Comparison of ENCODE assay signal across 13 cellular contexts in the genomic region with DNA sequence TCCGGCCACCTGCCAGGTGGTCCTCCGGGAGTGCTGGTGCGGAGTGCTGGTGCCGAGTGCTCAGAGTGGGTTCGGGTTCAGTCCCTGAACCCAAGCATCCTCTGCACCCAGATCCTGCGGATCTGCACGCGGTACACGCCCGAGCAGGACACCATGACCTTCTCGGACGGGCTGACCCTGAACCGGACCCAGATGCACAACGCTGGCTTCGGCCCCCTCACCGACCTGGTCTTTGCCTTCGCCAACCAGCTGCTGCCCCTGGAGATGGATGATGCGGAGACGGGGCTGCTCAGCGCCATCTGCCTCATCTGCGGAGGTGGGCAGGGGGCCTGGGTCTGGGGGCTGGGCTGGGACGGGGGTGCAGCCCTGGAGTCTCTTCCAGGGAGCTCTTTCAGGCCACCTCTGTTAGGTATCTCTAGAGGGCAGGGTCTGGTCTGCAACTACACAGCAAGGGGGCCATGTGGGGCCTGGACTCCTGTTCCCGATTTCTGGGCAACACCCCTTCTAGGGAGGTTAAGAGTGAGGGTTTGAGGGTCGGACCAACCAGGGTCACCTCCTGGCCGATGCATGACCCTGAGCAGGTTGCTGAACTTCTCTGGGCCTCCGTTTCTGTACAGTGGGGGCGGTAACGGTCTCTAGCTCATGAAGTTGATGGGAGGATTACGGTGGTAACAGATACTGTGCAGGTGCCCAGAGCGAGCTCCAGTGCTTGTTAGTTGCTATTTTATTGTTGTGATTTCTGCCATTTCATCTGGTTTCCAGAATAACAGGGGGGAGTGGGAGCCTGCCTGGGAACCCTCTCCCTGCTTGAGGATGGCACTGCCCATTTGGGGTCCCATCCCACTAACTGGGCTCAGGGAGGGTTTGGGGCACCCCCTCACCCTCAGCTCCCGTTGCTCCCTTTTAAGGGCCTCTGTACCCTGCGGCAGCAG. TPM values are rescaled to one million over a fixed set of nuclear protein-coding genes. Genes with fewer than 3 reads are reported as not detected.
DNase-seq lines count a peak whose midpoint lies in the region; ATAC-seq and TF ChIP-seq lines count a peak whose summit lies in the region.
"Had no signal": no experiment of that assay in that cellular context is flagged by ENCODE, and none has a peak within 500 bp of the region (broad histone marks: within the 10 kb centered on the region; RNA-seq: fewer than 3 reads in every experiment).

No MANE protein-coding gene starts in this region.

- H3K14ac ChIP-seq in mesenchymal stem cell (ENCODE audit: low read length in 2 of 2), result no peak overlapping the region

- H3K23ac ChIP-seq in mesenchymal stem cell (ENCODE audit: low read length in 2 of 2), result peak overlapping the region in 1 of 2 experiments; percentile 79

- peak overlapping the region; percentile 54 for H3K27ac Mint-ChIP-seq in activated CD4-positive, alpha-beta T cell treated with anti-CD3 and anti-CD28 coated beads, Interleukin-2, amount 10 ng/mL, durations not matched to agents 7 days and 5 days
- H3K27ac Mint-ChIP-seq in activated CD4-positive, alpha-beta T cell treated with anti-CD3 and anti-CD28 coated beads for 36 hours, result no peak overlapping the region
- peak overlapping the region in 5 of 6 donors; percentile 12 to 40 (median 30) for H3K27ac Mint-ChIP-seq in immature natural killer cell

- WGBS in sigmoid colon, 2 donors, result 83 to 84% methylated on average over 32 of the region's 32 CpGs
- WGBS in mesenchymal stem cell, result 87% methylated on average over 32 of the region's 32 CpGs

- peaks cover 30% of the 10 kb centered on the region for H3K36me3 Mint-ChIP-seq in activated CD4-positive, alpha-beta T cell treated with anti-CD3 and anti-CD28 coated beads, Interleukin-2, amount 10 ng/mL, durations not matched to agents 7 days and 5 days (ENCODE audit: low read depth)
- H3K36me3 Mint-ChIP-seq in activated CD4-positive, alpha-beta T cell treated with anti-CD3 and anti-CD28 coated beads for 36 hours (ENCODE audit: low read depth), result peaks cover 23% of the 10 kb centered on the region
- peaks cover 0 to 14% (median 10%) of the 10 kb centered on the region in 3 donors for H3K36me3 Mint-ChIP-seq in immature natural killer cell

- no peak for TF ChIP-seq EP300 in sigmoid colon (IDR thresholded peaks at IDR 0.05)

- no peak overlapping the region for H3K18ac ChIP-seq in mesenchymal stem cell (ENCODE audit: low read depth in 1 of 2, low read length in 2 of 2)

- H3K27me3 ChIP-seq in sigmoid colon, result no peaks in the 10 kb centered on the region
- no peaks in the 10 kb centered on the region for H3K27me3 ChIP-seq in mesenchymal stem cell (ENCODE audit: control insufficient read depth in 1 of 2, insufficient read depth in 1 of 2, low read length in 2 of 2)
- H3K27me3 ChIP-seq: heart left ventricle, thyroid gland had no signal

- TF ChIP-seq CTCF in RWPE1 (conservative IDR thresholded peaks at IDR 0.05; ENCODE audit: low read depth) (no peak), sigmoid colon (IDR thresholded peaks at IDR 0.05) (no peak)

- H3K9me3 Mint-ChIP-seq in activated CD4-positive, alpha-beta T cell treated with anti-CD3 and anti-CD28 coated beads, Interleukin-2, amount 10 ng/mL, durations not matched to agents 7 days and 5 days, result no peaks in the 10 kb centered on the region
- H3K9me3 Mint-ChIP-seq in activated CD4-positive, alpha-beta T cell treated with anti-CD3 and anti-CD28 coated beads for 36 hours (ENCODE audit: low read depth), result no peaks in the 10 kb centered on the region
- H3K9me3 Mint-ChIP-seq in immature natural killer cell, result no peaks in the 10 kb centered on the region

- H2BK12ac ChIP-seq in mesenchymal stem cell (ENCODE audit: low read length in 2 of 2), result peak overlapping the region in 1 of 2 experiments; percentile 49

- H3K4me2 ChIP-seq in mesenchymal stem cell (ENCODE audit: low read length, poor library complexity, severe bottlenecking), result no peak overlapping the region

- CTCF ChIA-PET in activated CD4-positive, alpha-beta T cell treated with anti-CD3 and anti-CD28 coated beads, Interleukin-2, amount 10 ng/mL, durations not matched to agents 7 days and 5 days (lab: Charles Lee), result interaction anchor here (0.8 to 8.7 kb wide), 32 partner anchors 8 to 510 kb away, joined by 3 to 82 read pairs (median 4); partner anchors contain the start of genes CDC6, GJD3 and RARA
- CTCF ChIA-PET in activated CD4-positive, alpha-beta T cell treated with anti-CD3 and anti-CD28 coated beads for 36 hours (lab: Charles Lee), result interaction anchor here (0.5 to 10.3 kb wide), 29 partner anchors 8 to 241 kb away, joined by 3 to 150 read pairs (median 5); partner anchors contain the start of gene RARA
- CTCF ChIA-PET in RWPE1 (lab: Yijun Ruan, JAX), result interaction anchor here (0.5 to 3.6 kb wide), 23 partner anchors 9 to 1194 kb away, joined by 3 to 36 read pairs (median 4); partner anchors contain the start of gene TOP2A

- H2AK5ac ChIP-seq in mesenchymal stem cell (ENCODE audit: low read length, severe bottlenecking), result no peak overlapping the region

- intact Hi-C loops in activated CD4-positive, alpha-beta T cell treated with anti-CD3 and anti-CD28 coated beads for 36 hours (cut with DNase I, micrococcal nuclease), result loop anchor here (1.0 to 5.0 kb wide), 5 partner anchors 48 to 154 kb away; partner anchors contain the start of gene WIPF2 (in 1 of the 2)
- intact Hi-C loops in sigmoid colon (cut with DNase I), result loop anchor here (1.0 to 5.0 kb wide), 2 partner anchors 51 to 137 kb away; partner anchors contain the start of gene WIPF2

- H2BK5ac ChIP-seq in mesenchymal stem cell (ENCODE audit: low read depth, low read length, poor library complexity, severe bottlenecking), result no peak overlapping the region

- no peak overlapping the region for H3K9ac ChIP-seq in mesenchymal stem cell (ENCODE audit: low read length)

- H4K91ac ChIP-seq in mesenchymal stem cell (ENCODE audit: low read length), result no peak overlapping the region

- H2AFZ ChIP-seq in mesenchymal stem cell (ENCODE audit: low read depth, low read length), result no peak overlapping the region

- POLR2A ChIA-PET in activated CD4-positive, alpha-beta T cell treated with anti-CD3 and anti-CD28 coated beads, Interleukin-2, amount 10 ng/mL, durations not matched to agents 7 days and 5 days (lab: Charles Lee), result interaction anchor here (1.1 kb wide), 1 partner anchor 52 kb away, joined by 5 read pairs; no protein-coding TSS in a partner anchor
- POLR2A ChIA-PET in activated CD4-positive, alpha-beta T cell treated with anti-CD3 and anti-CD28 coated beads for 36 hours (lab: Charles Lee), result interaction anchor here (0.5 to 1.6 kb wide), 5 partner anchors 23 to 293 kb away, joined by 3 to 8 read pairs (median 4); partner anchors contain the start of gene SMARCE1
- POLR2A ChIA-PET in RWPE1 (lab: Yijun Ruan, JAX; ENCODE audit: low non-redundant PET), result interaction anchor here (0.8 kb wide), 1 partner anchor 51 kb away, joined by 3 read pairs; no protein-coding TSS in a partner anchor

- no peak overlapping the region for H2BK120ac ChIP-seq in mesenchymal stem cell (ENCODE audit: low read depth, low read length)

- H3K9me3 ChIP-seq in sigmoid colon (no peaks in the 10 kb centered on the region), mesenchymal stem cell (ENCODE audit: control insufficient read depth, low read length) (no peaks in the 10 kb centered on the region)
- H3K9me3 ChIP-seq: heart left ventricle, thyroid gland had no signal

- H3K27me3 Mint-ChIP-seq in activated CD4-positive, alpha-beta T cell treated with anti-CD3 and anti-CD28 coated beads, Interleukin-2, amount 10 ng/mL, durations not matched to agents 7 days and 5 days, result no peaks in the 10 kb centered on the region
- no peaks in the 10 kb centered on the region for H3K27me3 Mint-ChIP-seq in activated CD4-positive, alpha-beta T cell treated with anti-CD3 and anti-CD28 coated beads for 36 hours
- H3K27me3 Mint-ChIP-seq in immature natural killer cell (ENCODE audit: low read depth in 3 of 3), result peaks cover 0 to 5% (median 3%) of the 10 kb centered on the region in 3 donors

- H3K4ac ChIP-seq in mesenchymal stem cell (ENCODE audit: low read depth in 1 of 2, low read length in 2 of 2), result no peak overlapping the region

- no peak for TF ChIP-seq POLR2A in sigmoid colon (IDR thresholded peaks at IDR 0.05)

- no peak overlapping the region for H3K4me3 ChIP-seq in sigmoid colon
- no peak overlapping the region for H3K4me3 ChIP-seq in mesenchymal stem cell (ENCODE audit: insufficient read depth in 1 of 2, low read depth in 1 of 2, low read length in 2 of 2)
- H3K4me3 ChIP-seq: heart left ventricle, thyroid gland had no signal

- peaks cover 21% of the 10 kb centered on the region for H3K79me1 ChIP-seq in mesenchymal stem cell (replicated peaks; ENCODE audit: low read length, poor library complexity, severe bottlenecking)

- H3K4me3 Mint-ChIP-seq in activated CD4-positive, alpha-beta T cell treated with anti-CD3 and anti-CD28 coated beads, Interleukin-2, amount 10 ng/mL, durations not matched to agents 7 days and 5 days, result no peak overlapping the region
- H3K4me3 Mint-ChIP-seq in activated CD4-positive, alpha-beta T cell treated with anti-CD3 and anti-CD28 coated beads for 36 hours, result no peak overlapping the region
- H3K4me3 Mint-ChIP-seq in immature natural killer cell, result no peak overlapping the region

- H2BK15ac ChIP-seq in mesenchymal stem cell (ENCODE audit: low read depth, poor library complexity, severe bottlenecking), result no peak overlapping the region

- DNase-seq in activated CD4-positive, alpha-beta T cell treated with anti-CD3 and anti-CD28 coated beads, Interleukin-2, amount 10 ng/mL, durations not matched to agents 7 days and 5 days, result no peak
- DNase-seq in activated CD4-positive, alpha-beta T cell treated with anti-CD3 and anti-CD28 coated beads for 36 hours, result no peak
- DNase-seq in RWPE1 (ENCODE audit: low spot score) (no peak), immature natural killer cell (no peak), sigmoid colon (no peak), NCI-H1105 (lab: John Stamatoyannopoulos, UW) (no peak), mesenchymal stem cell (no peak), COLO668 (lab: John Stamatoyannopoulos, UW; ENCODE audit: unreplicated experiment) (no peak)
- DNase-seq: NCI-H1417 treated with DMSO at 0.1 percent for 48 hours, NCI-H510A had no signal

- H3K4me1 ChIP-seq in sigmoid colon, result peaks cover 0 to 72% (median 61%) of the 10 kb centered on the region in 4 donors
- H3K4me1 ChIP-seq in mesenchymal stem cell (ENCODE audit: control insufficient read depth, insufficient read depth, low read depth, low read length), result peaks cover 11% of the 10 kb centered on the region

- peaks cover 33% of the 10 kb centered on the region for H3K4me1 Mint-ChIP-seq in activated CD4-positive, alpha-beta T cell treated with anti-CD3 and anti-CD28 coated beads, Interleukin-2, amount 10 ng/mL, durations not matched to agents 7 days and 5 days
- H3K4me1 Mint-ChIP-seq in activated CD4-positive, alpha-beta T cell treated with anti-CD3 and anti-CD28 coated beads for 36 hours, result peaks cover 18% of the 10 kb centered on the region
- H3K4me1 Mint-ChIP-seq in immature natural killer cell, result peaks cover 13 to 27% of the 10 kb centered on the region in 2 donors

- no peak for ATAC-seq in activated CD4-positive, alpha-beta T cell treated with anti-CD3 and anti-CD28 coated beads for 36 hours

- H3K27ac ChIP-seq in RWPE1 (peak overlapping the region; percentile 96), sigmoid colon (peak overlapping the region in 3 of 4 donors; percentile 44 to 64 (median 51)), mesenchymal stem cell (ENCODE audit: low read length, poor library complexity, severe bottlenecking) (no peak overlapping the region)
- H3K27ac ChIP-seq: epithelial cell of prostate, thyroid gland had no signal

- no peak overlapping the region for H4K8ac ChIP-seq in mesenchymal stem cell (ENCODE audit: low read length)

- peaks cover 8 to 54% (median 24%) of the 10 kb centered on the region in 4 donors for H3K36me3 ChIP-seq in sigmoid colon
- peaks cover 56 to 78% of the 10 kb centered on the region in 2 experiments for H3K36me3 ChIP-seq in mesenchymal stem cell (ENCODE audit: control insufficient read depth in 1 of 2, insufficient read depth in 2 of 2, low read depth in 1 of 2, low read length in 2 of 2)

RNA-seq across cellular contexts. Expression of gene GJD3, which starts 10.1 kb away (rescaled TPM):
- under 1 TPM in 1 of 2 experiments, not detected in 1; 0.22 TPM for total RNA-seq in activated CD4-positive, alpha-beta T cell treated with anti-CD3 and anti-CD28 coated beads, Interleukin-2, amount 10 ng/mL, durations not matched to agents 7 days and 5 days
- not detected for total RNA-seq in activated CD4-positive, alpha-beta T cell treated with anti-CD3 and anti-CD28 coated beads for 36 hours
- polyA plus RNA-seq in immature natural killer cell, result under 1 TPM in 2 of 3 donors, not detected in 1; 0.40 to 0.68 TPM
- 1 to 10 TPM in 1 of 4 donors, under 1 TPM in 1, not detected in 2; 0.49 to 2.1 TPM for total RNA-seq in sigmoid colon
- polyA plus RNA-seq in sigmoid colon, result under 1 TPM in 1 of 3 donors, not detected in 2; 0.64 TPM
- 0.44 TPM for polyA plus RNA-seq in mesenchymal stem cell (2013, experiment 1 of 2)
- polyA plus RNA-seq in mesenchymal stem cell (2013, experiment 2 of 2), result 0.29 TPM

RNA-seq across cellular contexts. Expression of gene RARA, which starts 45.5 kb away (rescaled TPM):
- 10 to 100 TPM; 66.6 to 66.7 TPM for total RNA-seq in activated CD4-positive, alpha-beta T cell treated with anti-CD3 and anti-CD28 coated beads, Interleukin-2, amount 10 ng/mL, durations not matched to agents 7 days and 5 days
- total RNA-seq in activated CD4-positive, alpha-beta T cell treated with anti-CD3 and anti-CD28 coated beads for 36 hours, result 10 to 100 TPM; 29.8 to 40.2 TPM
- polyA plus RNA-seq in immature natural killer cell (10 to 100 TPM in 1 of 3 donors, 1 to 10 TPM in 2; 4.6 to 12.1 (median 4.6) TPM), sigmoid colon (10 to 100 TPM; 26.4 to 29.6 (median 27.8) TPM)
- total RNA-seq in sigmoid colon, result 10 to 100 TPM; 15.8 to 27.3 (median 20.5) TPM
- polyA plus RNA-seq in mesenchymal stem cell (2013, experiment 1 of 2), result 32.6 TPM
- polyA plus RNA-seq in mesenchymal stem cell (2013, experiment 2 of 2), result 32.1 TPM
